10 cellular contexts compared by ENCODE assay signal in genomic region chr1:54581621-54582035, GRCh38. TPM values are rescaled to one million over a fixed set of nuclear protein-coding genes. Genes with fewer than 3 reads are reported as not detected.
DNase-seq lines count a peak whose midpoint lies in the region; ATAC-seq and TF ChIP-seq lines count a peak whose summit lies in the region.
"Had no signal": no experiment of that assay in that cellular context is flagged by ENCODE, and none has a peak within 500 bp of the region (broad histone marks: within the 10 kb centered on the region; RNA-seq: fewer than 3 reads in every experiment).

No MANE protein-coding gene starts in this region.

- no peak overlapping the region for H3K4me3 ChIP-seq in MG63
- H3K4me3 ChIP-seq in lower leg skin (ENCODE audit: low read depth, poor library complexity, severe bottlenecking): no peak overlapping the region
- H3K4me3 ChIP-seq in aorta (ENCODE audit: low read length in 2 of 2): no peak overlapping the region

- TF ChIP-seq CTCF in lower leg skin (IDR thresholded peaks at IDR 0.05): no peak

- no peaks in the 10 kb centered on the region for H3K9me3 Mint-ChIP-seq in activated T-cell treated with anti-CD3 and anti-CD28 coated beads, Interleukin-2, amount 50 U/mL, for 4 hours
- H3K9me3 Mint-ChIP-seq: CD4-positive, CD25-positive, alpha-beta regulatory T cell had no signal

- intact Hi-C loops in lower leg skin (cut with DNase I; ENCODE audit: low total_unique reads) (no loop called here), aorta (cut with DNase I) (loop anchor here (5.0 kb wide), 2 partner anchors 34 to 66 kb away; partner anchors contain the start of gene ACOT11 (in 2 of the 2))

- H3K27me3 ChIP-seq in MG63 (no peaks in the 10 kb centered on the region), aorta (ENCODE audit: control insufficient read depth in 1 of 2, insufficient read depth in 2 of 2, low read length in 1 of 2) (no peaks in the 10 kb centered on the region)

- no peaks in the 10 kb centered on the region for H3K27me3 Mint-ChIP-seq in activated T-cell treated with anti-CD3 and anti-CD28 coated beads, Interleukin-2, amount 50 U/mL, for 4 hours (ENCODE audit: low read depth)
- H3K27me3 Mint-ChIP-seq: CD4-positive, CD25-positive, alpha-beta regulatory T cell had no signal

- WGBS in lower leg skin, 2 donors: 55 to 69% methylated on average over 2 to 5 of the region's 5 CpGs
- WGBS in aorta, 2 donors: 0 to 7% methylated on average over 5 of the region's 5 CpGs

- DNase-seq in A172 (ENCODE audit: low spot score) (peak; percentile 84), MG63 (peak; percentile 99), lower leg skin (ENCODE audit: low spot score in 2 of 2) (peak; percentile 73 to 94), aorta (peak; percentile 96 to 98), NCI-H1048 (lab: John Stamatoyannopoulos, UW) (no peak)
- DNase-seq in activated T-cell treated with anti-CD3 and anti-CD28 coated beads, Interleukin-2, amount 50 U/mL, for 4 hours: no peak
- DNase-seq: CD4-positive, CD25-positive, alpha-beta regulatory T cell had no signal

- H3K9me3 ChIP-seq in MG63 (no peaks in the 10 kb centered on the region), aorta (ENCODE audit: control insufficient read depth, low read length) (no peaks in the 10 kb centered on the region)

- no peak for TF ChIP-seq POLR2A in lower leg skin (IDR thresholded peaks at IDR 0.05)

- peaks cover 0 to 2% of the 10 kb centered on the region in 2 donors for H3K4me1 ChIP-seq in aorta (ENCODE audit: control insufficient read depth in 1 of 2, insufficient read depth in 2 of 2, low read length in 2 of 2)

- no peak overlapping the region for H3K4me3 Mint-ChIP-seq in activated T-cell treated with anti-CD3 and anti-CD28 coated beads, Interleukin-2, amount 50 U/mL, for 4 hours
- H3K4me3 Mint-ChIP-seq: CD4-positive, CD25-positive, alpha-beta regulatory T cell had no signal

- peak; percentile 96 for ATAC-seq in aorta (ENCODE audit: low FRiP score)
- no peak for ATAC-seq in activated T-cell treated with anti-CD3 and anti-CD28 coated beads, Interleukin-2, amount 50 U/mL, for 4 hours
- no peak for ATAC-seq in HG02759 (IDR thresholded peaks at IDR 0.05; ENCODE audit: unreplicated experiment)

- H3K27ac ChIP-seq in cingulate gyrus (ENCODE audit: low read depth, low read length): peak overlapping the region; percentile 67
- peak overlapping the region; percentile 15 to 97 for H3K27ac ChIP-seq in aorta (ENCODE audit: low read depth in 1 of 2, low read length in 2 of 2)

- H3K4me1 Mint-ChIP-seq in activated T-cell treated with anti-CD3 and anti-CD28 coated beads, Interleukin-2, amount 50 U/mL, for 4 hours (ENCODE audit: low read depth): no peaks in the 10 kb centered on the region
- H3K4me1 Mint-ChIP-seq: CD4-positive, CD25-positive, alpha-beta regulatory T cell had no signal

- no peaks in the 10 kb centered on the region for H3K36me3 ChIP-seq in MG63
- no peaks in the 10 kb centered on the region for H3K36me3 ChIP-seq in aorta (ENCODE audit: control insufficient read depth in 1 of 2, insufficient read depth in 2 of 2, low read length in 1 of 2)

- no peaks in the 10 kb centered on the region for H3K36me3 Mint-ChIP-seq in activated T-cell treated with anti-CD3 and anti-CD28 coated beads, Interleukin-2, amount 50 U/mL, for 4 hours (ENCODE audit: insufficient read depth)
- H3K36me3 Mint-ChIP-seq: CD4-positive, CD25-positive, alpha-beta regulatory T cell had no signal

RNA-seq across cellular contexts. Expression of gene ACOT11, which starts 33.6 kb away (rescaled TPM):
- 3.0 and 4.7 TPM in 2 replicates for total RNA-seq in A172 (2014; rRNA removed; shearing (Covaris generic))
- total RNA-seq in MG63 (2014; rRNA removed; shearing (Covaris generic); ENCODE audit: low replicate concordance): 1.4 and 2.5 TPM in 2 replicates
- total RNA-seq in lower leg skin (1 to 10 TPM; 1.9 to 3.9 (median 2.2) TPM), aorta (10 to 100 TPM; 17.5 to 20.9 TPM)
- polyA plus RNA-seq in aorta: 1 to 10 TPM; 6.4 to 7.3 TPM
- total RNA-seq in activated T-cell treated with anti-CD3 and anti-CD28 coated beads, Interleukin-2, amount 50 U/mL, for 4 hours: under 1 TPM; 0.25 to 0.35 (median 0.34) TPM

RNA-seq across cellular contexts. Expression of gene FAM151A, which starts 41.7 kb away (rescaled TPM):
- total RNA-seq in A172 (2014; rRNA removed; shearing (Covaris generic)): not detected in 2 replicates
- not detected in 2 replicates for total RNA-seq in MG63 (2014; rRNA removed; shearing (Covaris generic); ENCODE audit: low replicate concordance)
- not detected for total RNA-seq in lower leg skin
- total RNA-seq in aorta: not detected
- polyA plus RNA-seq in aorta: under 1 TPM in 1 of 2 donors, not detected in 1; 0.08 TPM
- not detected for total RNA-seq in activated T-cell treated with anti-CD3 and anti-CD28 coated beads, Interleukin-2, amount 50 U/mL, for 4 hours
- total RNA-seq: CD4-positive, CD25-positive, alpha-beta regulatory T cell; T-helper 2 cell treated with Interferon-gamma antibody and Interleukin-4, amounts not matched to agents 100 ng/mL and 5 ng/mL, for 36 hours had no signal
- polyA plus RNA-seq: CD4-positive, CD25-positive, alpha-beta regulatory T cell had no signal

RNA-seq across cellular contexts. Expression of gene MROH7, which starts 60.0 kb away (rescaled TPM):
- total RNA-seq in A172 (2014; rRNA removed; shearing (Covaris generic)): not detected in 2 replicates
- not detected in 2 replicates for total RNA-seq in MG63 (2014; rRNA removed; shearing (Covaris generic); ENCODE audit: low replicate concordance)
- total RNA-seq in lower leg skin: 1 to 10 TPM in 3 of 4 donors, under 1 TPM in 1; 0.65 to 3.0 (median 2.0) TPM
- total RNA-seq in aorta: 10 to 100 TPM; 13.1 to 16.3 TPM
- polyA plus RNA-seq in aorta: 10 to 100 TPM in 1 of 2 donors, 1 to 10 TPM in 1; 2.1 to 42.3 TPM
- under 1 TPM in 1 of 3 donors, not detected in 2; 0.08 TPM for total RNA-seq in activated T-cell treated with anti-CD3 and anti-CD28 coated beads, Interleukin-2, amount 50 U/mL, for 4 hours
- total RNA-seq: CD4-positive, CD25-positive, alpha-beta regulatory T cell had no signal
- polyA plus RNA-seq: CD4-positive, CD25-positive, alpha-beta regulatory T cell had no signal

Comparison
In these comparisons a context has a peak if more than half of its experiments do, and no peak if none do; other contexts are left out.
1. DNase-seq: peak in A172 (single experiment), MG63 (single experiment), lower leg skin (2 of 2) and aorta (2 of 2); none in activated T-cell treated with anti-CD3 and anti-CD28 coated beads, Interleukin-2, amount 50 U/mL, for 4 hours (single experiment) and NCI-H1048 (single experiment).